In genomic region chr1:214546886-214547641, GRCh38 we compare ENCODE assay signal across 1 cellular context.
TF ChIP-seq lines count a peak whose summit lies in the region.

No MANE protein-coding gene starts in this region.

TF ChIP-seq in GM23338, 12 proteins besides CTCF, POLR2A, EP300 and RAD21:
- TF ChIP-seq ZNF462 (CRISPR knock-in tag; IDR thresholded peaks at IDR 0.05) (no peak), POLR2AphosphoS5 (IDR thresholded peaks at IDR 0.05; ENCODE audit: low read depth) (no peak), ZNF114 (CRISPR knock-in tag; IDR thresholded peaks at IDR 0.05) (no peak), STAT1 (IDR thresholded peaks at IDR 0.05; ENCODE audit: unreplicated experiment) (no peak)
